Comparison of ENCODE assay signal across 8 cellular contexts in genomic region chr6:63923139-63923739, GRCh38.
A peak's percentile ranks its signal among the peaks of the same experiment; 100 is the strongest.
DNase-seq lines count a peak whose midpoint lies in the region; ATAC-seq and TF ChIP-seq lines count a peak whose summit lies in the region.

No MANE protein-coding gene starts in this region.

- TF ChIP-seq CTCF in PC-9 (conservative IDR thresholded peaks at IDR 0.05): peak; percentile 73

- no TSS peak for BruUV-seq in PC-9 (replicated peaks; lab: Mats Ljungman, UMichigan)

- H3K27me3 Mint-ChIP-seq in activated naive CD4-positive, alpha-beta T cell treated with anti-CD3 and anti-CD28 coated beads, Interleukin-2, amount 10 ng/mL, durations not matched to agents 7 days and 5 days: no peaks in the 10 kb centered on the region

- no peak overlapping the region for H3K4me3 ChIP-seq in PC-9

- no peaks in the 10 kb centered on the region for H3K4me1 Mint-ChIP-seq in activated naive CD4-positive, alpha-beta T cell treated with anti-CD3 and anti-CD28 coated beads, Interleukin-2, amount 10 ng/mL, durations not matched to agents 7 days and 5 days

- H3K9me3 ChIP-seq in PC-9 (ENCODE audit: insufficient read depth, low read depth): no peaks in the 10 kb centered on the region

- H3K4me2 ChIP-seq in PC-9: no peak overlapping the region

- intact Hi-C loops in PC-9 (cut with micrococcal nuclease; ENCODE audit: unreplicated experiment): loop anchor here (2.0 kb wide), 1 partner anchor 408 kb away; no protein-coding TSS in a partner anchor

- H3K9me2 ChIP-seq in PC-9 (ENCODE audit: insufficient read depth): no peaks in the 10 kb centered on the region

- H3K36me3 ChIP-seq in PC-9 (ENCODE audit: low read depth): no peaks in the 10 kb centered on the region

- H3K27ac Mint-ChIP-seq in activated naive CD4-positive, alpha-beta T cell treated with anti-CD3 and anti-CD28 coated beads, Interleukin-2, amount 10 ng/mL, durations not matched to agents 7 days and 5 days: no peak overlapping the region

- no peak overlapping the region for H3K4me3 Mint-ChIP-seq in activated naive CD4-positive, alpha-beta T cell treated with anti-CD3 and anti-CD28 coated beads, Interleukin-2, amount 10 ng/mL, durations not matched to agents 7 days and 5 days

- POLR2A ChIA-PET in PC-9 (lab: Charles Lee; ENCODE audit: unreplicated experiment): no interaction called here

- no peaks in the 10 kb centered on the region for H3F3A ChIP-seq in PC-9 (ENCODE audit: insufficient read depth, low read depth)

- no peaks in the 10 kb centered on the region for H4K20me1 ChIP-seq in PC-9 (ENCODE audit: insufficient read depth)

- H2AFZ ChIP-seq in PC-9: no peak overlapping the region

- H3K36me3 Mint-ChIP-seq in activated naive CD4-positive, alpha-beta T cell treated with anti-CD3 and anti-CD28 coated beads, Interleukin-2, amount 10 ng/mL, durations not matched to agents 7 days and 5 days: no peaks in the 10 kb centered on the region

- H3K27ac ChIP-seq in PC-9: no peak overlapping the region

- no peaks in the 10 kb centered on the region for H3K4me1 ChIP-seq in PC-9 (replicated peaks; ENCODE audit: insufficient read depth)

- H3K9me3 Mint-ChIP-seq in activated naive CD4-positive, alpha-beta T cell treated with anti-CD3 and anti-CD28 coated beads, Interleukin-2, amount 10 ng/mL, durations not matched to agents 7 days and 5 days: no peaks in the 10 kb centered on the region

- CTCF ChIA-PET in PC-9 (lab: Charles Lee): no interaction called here
- CTCF ChIA-PET in activated naive CD4-positive, alpha-beta T cell treated with anti-CD3 and anti-CD28 coated beads, Interleukin-2, amount 10 ng/mL, durations not matched to agents 7 days and 5 days (lab: Charles Lee): interaction anchor here (0.6 to 1.2 kb wide), 2 partner anchors 293 to 407 kb away, joined by 3 to 4 read pairs; no protein-coding TSS in a partner anchor

- H3K27me3 ChIP-seq in PC-9 (ENCODE audit: insufficient read depth, low read depth): no peaks in the 10 kb centered on the region

- DNase-seq in DMS53 (lab: John Stamatoyannopoulos, UW) (peak; percentile 74), PC-9 (no peak), fibroblast of gingiva (ENCODE audit: low read depth) (peak; percentile 6), putamen (ENCODE audit: low spot score) (peak; percentile 13)
- no peak for DNase-seq in activated CD4-positive, alpha-beta T cell treated with anti-CD3 and anti-CD28 coated beads for 4 hours
- no peak for DNase-seq in activated naive CD4-positive, alpha-beta T cell treated with anti-CD3 and anti-CD28 coated beads, Interleukin-2, amount 10 ng/mL, durations not matched to agents 7 days and 5 days

- H3K79me2 ChIP-seq in PC-9 (ENCODE audit: low read depth): no peaks in the 10 kb centered on the region

- peak; percentile 76 for ATAC-seq in GM19438 (IDR thresholded peaks at IDR 0.05; ENCODE audit: low read depth, unreplicated experiment)
- peak; percentile 75 for ATAC-seq in HG03457 (IDR thresholded peaks at IDR 0.05; ENCODE audit: unreplicated experiment)

Comparison
In these comparisons a context has a peak if more than half of its experiments do, and no peak if none do; other contexts are left out.
1. DNase-seq: peak in DMS53 (single experiment), fibroblast of gingiva (single experiment) and putamen (single experiment); none in PC-9 (0 of 2), activated CD4-positive, alpha-beta T cell treated with anti-CD3 and anti-CD28 coated beads for 4 hours (0 of 2) and activated naive CD4-positive, alpha-beta T cell treated with anti-CD3 and anti-CD28 coated beads, Interleukin-2, amount 10 ng/mL, durations not matched to agents 7 days and 5 days (single experiment).